In genomic region chr3:156449712-156450574, GRCh38 we compare ENCODE assay signal across 8 cellular contexts.
DNase-seq lines count a peak whose midpoint lies in the region; ATAC-seq and TF ChIP-seq lines count a peak whose summit lies in the region.

No MANE protein-coding gene starts in this region.

- TF ChIP-seq CTCF in RWPE1 (conservative IDR thresholded peaks at IDR 0.05; ENCODE audit: low read depth) (peak; percentile 35), sigmoid colon (IDR thresholded peaks at IDR 0.05) (peak in 3 of 4 experiments; percentile 11 to 24 (median 16))

- H3K9me3 ChIP-seq in sigmoid colon = no peaks in the 10 kb centered on the region

- DNase-seq in AG20443 (ENCODE audit: low spot score) (peak; percentile 44), RWPE1 (ENCODE audit: low spot score) (peak; percentile 46), fibroblast of the conjunctiva (ENCODE audit: low read depth) (peak; percentile 13), sigmoid colon (no peak), occipital lobe (lab: John Stamatoyannopoulos, UW) (no peak)
- DNase-seq in activated effector memory CD4-positive, alpha-beta T cell treated with anti-CD3 and anti-CD28 coated beads, Interleukin-2, amount 50 U/mL, for 16 hours = no peak

- no peaks in the 10 kb centered on the region for H3K36me3 ChIP-seq in sigmoid colon

- no peak for TF ChIP-seq POLR2A in sigmoid colon (IDR thresholded peaks at IDR 0.05)

- CTCF ChIA-PET in RWPE1 (lab: Yijun Ruan, JAX) = interaction anchor here (0.5 to 2.4 kb wide), 11 partner anchors 9 to 305 kb away, joined by 3 to 9 read pairs (median 3); no protein-coding TSS in a partner anchor

- POLR2A ChIA-PET in RWPE1 (lab: Yijun Ruan, JAX; ENCODE audit: low non-redundant PET) = no interaction called here

- peaks cover 0 to 48% (median 16%) of the 10 kb centered on the region in 4 donors for H3K4me1 ChIP-seq in sigmoid colon

- H3K27me3 ChIP-seq in sigmoid colon = no peaks in the 10 kb centered on the region

- intact Hi-C loops in sigmoid colon (cut with DNase I) = no loop called here

- ATAC-seq in GM18511 (IDR thresholded peaks at IDR 0.05; ENCODE audit: unreplicated experiment) (peak; percentile 65), HG03565 (IDR thresholded peaks at IDR 0.05; ENCODE audit: unreplicated experiment) (peak; percentile 39)

- no peak for TF ChIP-seq EP300 in sigmoid colon (IDR thresholded peaks at IDR 0.05)

- WGBS in sigmoid colon, 2 donors = 51 to 58% methylated on average over 2 of the region's 2 CpGs

- H3K4me3 ChIP-seq in sigmoid colon = no peak overlapping the region

- H3K27ac ChIP-seq in RWPE1 = no peak overlapping the region
- H3K27ac ChIP-seq in sigmoid colon = no peak overlapping the region

Comparison
In these comparisons a context has a peak if more than half of its experiments do, and no peak if none do; other contexts are left out.
1. DNase-seq: peak in AG20443 (single experiment), RWPE1 (single experiment) and fibroblast of the conjunctiva (single experiment); none in sigmoid colon (single experiment), occipital lobe (single experiment) and activated effector memory CD4-positive, alpha-beta T cell treated with anti-CD3 and anti-CD28 coated beads, Interleukin-2, amount 50 U/mL, for 16 hours (single experiment).